Comparison of ENCODE assay signal across 8 cellular contexts in genomic region chr3:126524429-126524988, GRCh38. TPM values are rescaled to one million over a fixed set of nuclear protein-coding genes. Genes with fewer than 3 reads are reported as not detected.
DNase-seq lines count a peak whose midpoint lies in the region; ATAC-seq and TF ChIP-seq lines count a peak whose summit lies in the region.

No MANE protein-coding gene starts in this region.

- H3K36me3 ChIP-seq in BJ (ENCODE audit: control insufficient read depth, insufficient read depth, low read length) (no peaks in the 10 kb centered on the region), neuronal stem cell (replicated peaks in 1 of 2; ENCODE audit: control insufficient read depth in 2 of 2, insufficient read depth in 2 of 2, low read length in 2 of 2) (no peaks in the 10 kb centered on the region)

- H3K23ac ChIP-seq in neuronal stem cell (ENCODE audit: low read depth, low read length, poor library complexity): no peak overlapping the region

- no peak overlapping the region for H2BK120ac ChIP-seq in neuronal stem cell (ENCODE audit: low read depth, low read length)

- peak overlapping the region; percentile 85 for H3K9ac ChIP-seq in neuronal stem cell (ENCODE audit: low read depth, low read length, poor library complexity)

- H2AFZ ChIP-seq in neuronal stem cell (ENCODE audit: low read length): peak overlapping the region; percentile 92

- H2BK5ac ChIP-seq in neuronal stem cell (ENCODE audit: low read length): peak overlapping the region; percentile 46

- ATAC-seq in HG03442 (IDR thresholded peaks at IDR 0.05; ENCODE audit: unreplicated experiment) (no peak), HG02571 (IDR thresholded peaks at IDR 0.05; ENCODE audit: unreplicated experiment) (no peak), HG03039 (IDR thresholded peaks at IDR 0.05; ENCODE audit: unreplicated experiment) (no peak)

- no peaks in the 10 kb centered on the region for H3K9me3 ChIP-seq in neuronal stem cell (replicated peaks in 1 of 2; ENCODE audit: control insufficient read depth in 2 of 2, insufficient read depth in 1 of 2, low read depth in 1 of 2, low read length in 2 of 2)

- peak overlapping the region; percentile 86 for H3K4me2 ChIP-seq in neuronal stem cell (ENCODE audit: insufficient read depth, low read length, poor library complexity, severe bottlenecking)

- DNase-seq in BJ (ENCODE audit: low read depth) (no peak), NCI-H2227 treated with DMSO at 0.1 percent for 48 hours (lab: John Stamatoyannopoulos, UW) (peak; percentile 18), fibroblast of the aortic adventitia (ENCODE audit: low read depth) (no peak), neuronal stem cell (ENCODE audit: low spot score) (peak; percentile 29), putamen (ENCODE audit: low spot score) (no peak)

- H2AK5ac ChIP-seq in neuronal stem cell (ENCODE audit: low read depth, low read length): peak overlapping the region; percentile 7

- H3K4ac ChIP-seq in neuronal stem cell (ENCODE audit: low read length): no peak overlapping the region

- peak overlapping the region; percentile 84 for H2BK15ac ChIP-seq in neuronal stem cell (ENCODE audit: low read length)

- POLR2A ChIA-PET in BJ (lab: Charles Lee): no interaction called here

- H3K27ac ChIP-seq in neuronal stem cell (replicated peaks; ENCODE audit: low read length): no peak overlapping the region

- H3K79me1 ChIP-seq in neuronal stem cell (ENCODE audit: low read depth, low read length): peaks cover 2% of the 10 kb centered on the region

- peaks cover 2 to 11% of the 10 kb centered on the region in 2 donors for H3K4me1 ChIP-seq in neuronal stem cell (ENCODE audit: control insufficient read depth in 2 of 2, insufficient read depth in 1 of 2, low read depth in 1 of 2, low read length in 2 of 2)

- CTCF ChIA-PET in BJ (lab: Yijun Ruan, JAX): interaction anchor here (1.8 to 2.8 kb wide), 3 partner anchors 155 to 1022 kb away, joined by 6 to 30 read pairs (median 9); no protein-coding TSS in a partner anchor

- H4K91ac ChIP-seq in neuronal stem cell (ENCODE audit: low read depth, low read length, poor library complexity): no peak overlapping the region

- H2BK12ac ChIP-seq in neuronal stem cell (ENCODE audit: low read length): no peak overlapping the region

- no peak overlapping the region for H3K14ac ChIP-seq in neuronal stem cell (ENCODE audit: low read length)

- H3K27me3 ChIP-seq in BJ (ENCODE audit: control insufficient read depth, insufficient read depth, low read length) (peaks cover 14% of the 10 kb centered on the region), neuronal stem cell (ENCODE audit: control insufficient read depth in 3 of 3, insufficient read depth in 3 of 3, low read depth in 1 of 3, low read length in 3 of 3) (peaks cover 0 to 82% (median 23%) of the 10 kb centered on the region in 3 experiments)

- H3K18ac ChIP-seq in neuronal stem cell (ENCODE audit: low read length): peak overlapping the region; percentile 98

- WGBS in neuronal stem cell (ENCODE audit: extremely low coverage in 2 of 2, insufficient read length in 2 of 2, insufficient replicate concordance in 1 of 2), 2 donors: no CpG with 5 or more reads among the region's 31 CpGs

- H4K8ac ChIP-seq in neuronal stem cell (ENCODE audit: low read depth, low read length): no peak overlapping the region

- no peak for TF ChIP-seq CTCF in BJ (IDR thresholded peaks at IDR 0.05; ENCODE audit: insufficient read depth, low read depth, low read length)
- no peak for TF ChIP-seq CTCF in fibroblast of the aortic adventitia (IDR thresholded peaks at IDR 0.05; ENCODE audit: insufficient read depth, low read length)

- peak overlapping the region; percentile 10; the same call in 1 of the 2 replicates for H3K4me3 ChIP-seq in BJ (ENCODE audit: low read depth, low read length)
- peak overlapping the region; percentile 22 for H3K4me3 ChIP-seq in fibroblast of the aortic adventitia (ENCODE audit: low read depth, low read length)
- peak overlapping the region; percentile 36 to 79 for H3K4me3 ChIP-seq in neuronal stem cell (ENCODE audit: low read length in 2 of 2)

RNA-seq across cellular contexts. Expression of gene CHST13, which starts 0.6 kb away (rescaled TPM):
- not detected in 2 replicates for polyA plus RNA-seq in BJ (2011; rRNA removed)
- not detected in 2 replicates for polyA minus RNA-seq in BJ (2011; rRNA and poly(A)+ RNA removed)
- total RNA-seq in fibroblast of the aortic adventitia (ENCODE audit: low replicate concordance): 0.09 TPM in 1 of 2 replicates, not detected in the other
- 1.4 TPM for polyA plus RNA-seq in neuronal stem cell (2013, experiment 1 of 2)
- 1.6 TPM for polyA plus RNA-seq in neuronal stem cell (2013, experiment 2 of 2)

RNA-seq across cellular contexts. Expression of gene UROC1, which starts 6.9 kb away (rescaled TPM):
- polyA plus RNA-seq in BJ (2011; rRNA removed): not detected in 2 replicates
- polyA minus RNA-seq in BJ (2011; rRNA and poly(A)+ RNA removed): not detected in 2 replicates
- total RNA-seq in fibroblast of the aortic adventitia (ENCODE audit: low replicate concordance): not detected in 2 replicates
- not detected for polyA plus RNA-seq in neuronal stem cell (2013, experiment 1 of 2)
- polyA plus RNA-seq in neuronal stem cell (2013, experiment 2 of 2): 0.03 TPM

RNA-seq across cellular contexts. Expression of gene C3orf22, which starts 34.2 kb away (rescaled TPM):
- not detected in 2 replicates for polyA plus RNA-seq in BJ (2011; rRNA removed)
- polyA minus RNA-seq in BJ (2011; rRNA and poly(A)+ RNA removed): not detected in 2 replicates
- total RNA-seq in fibroblast of the aortic adventitia (ENCODE audit: low replicate concordance): not detected in 2 replicates
- polyA plus RNA-seq in neuronal stem cell (2013, experiment 1 of 2): 0.03 TPM
- polyA plus RNA-seq in neuronal stem cell (2013, experiment 2 of 2): not detected

RNA-seq across cellular contexts. Expression of gene ZXDC, which starts 48.8 kb away (rescaled TPM):
- polyA plus RNA-seq in BJ (2011; rRNA removed): 11.9 and 15.8 TPM in 2 replicates
- 22.3 and 23.1 TPM in 2 replicates for polyA minus RNA-seq in BJ (2011; rRNA and poly(A)+ RNA removed)
- 9.2 and 26.7 TPM in 2 replicates for total RNA-seq in fibroblast of the aortic adventitia (ENCODE audit: low replicate concordance)
- polyA plus RNA-seq in neuronal stem cell (2013, experiment 1 of 2): 9.3 TPM
- 9.8 TPM for polyA plus RNA-seq in neuronal stem cell (2013, experiment 2 of 2)

Comparison
In these comparisons a context has a peak if more than half of its experiments do, and no peak if none do; other contexts are left out.
1. DNase-seq: peak in NCI-H2227 treated with DMSO at 0.1 percent for 48 hours (single experiment) and neuronal stem cell (single experiment); none in BJ (single experiment), fibroblast of the aortic adventitia (single experiment) and putamen (single experiment).
2. Peak in every context shown above with its lines, with median percentiles within 50 percentile points of each other: H3K4me3 ChIP-seq.